ENCODE assay signal across 12 cellular contexts in genomic region chr9:34984049-34984448, GRCh38. TPM values are rescaled to one million over a fixed set of nuclear protein-coding genes. Genes with fewer than 3 reads are reported as not detected.
DNase-seq lines count a peak whose midpoint lies in the region; ATAC-seq, FAIRE-seq and TF ChIP-seq lines count a peak whose summit lies in the region.
"Had no signal": no experiment of that assay in that cellular context is flagged by ENCODE, and none has a peak within 500 bp of the region (broad histone marks: within the 10 kb centered on the region; RNA-seq: fewer than 3 reads in every experiment).

No MANE protein-coding gene starts in this region.

- DNase-seq in ELF-1 (ENCODE audit: low read depth, low spot score): peak; percentile 56
- peak; percentile 23 for DNase-seq in LoVo (ENCODE audit: low spot score)
- peak; percentile 70 for DNase-seq in mesendoderm
- DNase-seq in NCI-H2029 (lab: John Stamatoyannopoulos, UW): no peak
- DNase-seq in kidney: no peak
- no peak for DNase-seq in body of pancreas
- DNase-seq: activated CD8-positive, alpha-beta memory T cell treated with anti-CD3 and anti-CD28 coated beads, Interleukin-2, amount 10 ng/mL, durations not matched to agents 7 days and 5 days; glutamatergic neuron; NCI-H1436 treated with DMSO at 0.1 percent for 48 hours had no signal

- H2BK15ac ChIP-seq in mesendoderm (replicated peaks; ENCODE audit: low read depth): no peak overlapping the region

- H4K5ac ChIP-seq in mesendoderm (ENCODE audit: low read length): no peak overlapping the region

- H3K9me3 ChIP-seq in kidney (ENCODE audit: control insufficient read depth in 1 of 2, low read length in 2 of 2) (no peaks in the 10 kb centered on the region), body of pancreas (no peaks in the 10 kb centered on the region)
- H3K9me3 ChIP-seq: thoracic aorta had no signal

- intact Hi-C loops in kidney (cut with DNase I) (no loop called here), body of pancreas (cut with DNase I) (no loop called here)

- no CpG with 5 or more reads among the region's 1 CpG for WGBS in mesendoderm (ENCODE audit: extremely low coverage, insufficient coverage, low lambda C conversion rate)
- 0 to 18% methylated on average over 1 of the region's 1 CpG for WGBS in body of pancreas, 2 donors

- H3K36me3 Mint-ChIP-seq in activated naive CD4-positive, alpha-beta T cell treated with anti-CD3 and anti-CD28 coated beads, Interleukin-2, amount 50 U/mL, for 24 hours: no peaks in the 10 kb centered on the region
- H3K36me3 Mint-ChIP-seq: activated CD8-positive, alpha-beta memory T cell treated with anti-CD3 and anti-CD28 coated beads, Interleukin-2, amount 10 ng/mL, durations not matched to agents 7 days and 5 days had no signal

- H2AK5ac ChIP-seq in mesendoderm (ENCODE audit: low read length): no peak overlapping the region

- no peak overlapping the region for H2BK120ac ChIP-seq in mesendoderm (ENCODE audit: low read depth, low read length)

- H3K56ac ChIP-seq in mesendoderm (ENCODE audit: low read length): no peak overlapping the region

- H3K36me3 ChIP-seq in mesendoderm (ENCODE audit: control insufficient read depth, insufficient read depth, low read length) (no peaks in the 10 kb centered on the region), kidney (ENCODE audit: control insufficient read depth in 1 of 2, insufficient read depth in 2 of 2, low read length in 2 of 2) (no peaks in the 10 kb centered on the region), body of pancreas (replicated peaks in 1 of 2; ENCODE audit: insufficient read depth in 1 of 2, low read depth in 2 of 2) (no peaks in the 10 kb centered on the region)
- H3K36me3 ChIP-seq: thoracic aorta had no signal

- TF ChIP-seq POLR2A in body of pancreas (IDR thresholded peaks at IDR 0.05): no peak

- no peak overlapping the region for H3K27ac ChIP-seq in mesendoderm (ENCODE audit: low read depth, low read length)
- H3K27ac ChIP-seq in kidney (ENCODE audit: low read depth in 2 of 2, low read length in 2 of 2): no peak overlapping the region
- H3K27ac ChIP-seq in body of pancreas: no peak overlapping the region
- H3K27ac ChIP-seq: thoracic aorta had no signal

- no peak overlapping the region for H3K4ac ChIP-seq in mesendoderm (ENCODE audit: low read depth, low read length)

- H3K23ac ChIP-seq in mesendoderm (ENCODE audit: low read length): no peak overlapping the region

- H3K4me3 Mint-ChIP-seq in activated naive CD4-positive, alpha-beta T cell treated with anti-CD3 and anti-CD28 coated beads, Interleukin-2, amount 50 U/mL, for 24 hours: no peak overlapping the region
- H3K4me3 Mint-ChIP-seq: activated CD8-positive, alpha-beta memory T cell treated with anti-CD3 and anti-CD28 coated beads, Interleukin-2, amount 10 ng/mL, durations not matched to agents 7 days and 5 days had no signal

- H3K4me2 ChIP-seq in mesendoderm (ENCODE audit: low read length): no peak overlapping the region

- TF ChIP-seq CTCF in kidney (IDR thresholded peaks at IDR 0.05; ENCODE audit: borderline replicate concordance, extremely low read depth, insufficient read depth) (no peak), body of pancreas (IDR thresholded peaks at IDR 0.05) (no peak)

- H2BK5ac ChIP-seq in mesendoderm (ENCODE audit: low read length): no peak overlapping the region

- H3K27me3 ChIP-seq in mesendoderm (ENCODE audit: insufficient read depth, low read length, poor library complexity) (no peaks in the 10 kb centered on the region), body of pancreas (no peaks in the 10 kb centered on the region)

- H3K4me1 ChIP-seq in mesendoderm (ENCODE audit: control insufficient read depth, low read depth, low read length): no peaks in the 10 kb centered on the region
- H3K4me1 ChIP-seq in kidney (ENCODE audit: control insufficient read depth in 1 of 2, insufficient read depth in 1 of 2, low read depth in 1 of 2, low read length in 2 of 2): peaks cover 4 to 5% of the 10 kb centered on the region in 2 donors
- H3K4me1 ChIP-seq in body of pancreas: peaks cover 8% of the 10 kb centered on the region

- no peak for FAIRE-seq in kidney (lab: Jason Lieb, UNC)

- no peak overlapping the region for H3K18ac ChIP-seq in mesendoderm (ENCODE audit: low read length)

- H4K8ac ChIP-seq in mesendoderm (ENCODE audit: low read depth, low read length): no peak overlapping the region

- ATAC-seq in HG03432 (IDR thresholded peaks at IDR 0.05; ENCODE audit: unreplicated experiment) (no peak), body of pancreas (no peak)
- ATAC-seq: activated CD8-positive, alpha-beta memory T cell treated with anti-CD3 and anti-CD28 coated beads, Interleukin-2, amount 10 ng/mL, durations not matched to agents 7 days and 5 days had no signal

- peak overlapping the region; percentile 33 for H3K27ac Mint-ChIP-seq in activated naive CD4-positive, alpha-beta T cell treated with anti-CD3 and anti-CD28 coated beads, Interleukin-2, amount 50 U/mL, for 24 hours
- H3K27ac Mint-ChIP-seq: activated CD8-positive, alpha-beta memory T cell treated with anti-CD3 and anti-CD28 coated beads, Interleukin-2, amount 10 ng/mL, durations not matched to agents 7 days and 5 days had no signal

- H3K4me3 ChIP-seq in mesendoderm (ENCODE audit: low read length): no peak overlapping the region
- H3K4me3 ChIP-seq in kidney (ENCODE audit: low read length in 2 of 2): no peak overlapping the region
- H3K4me3 ChIP-seq in body of pancreas: no peak overlapping the region
- H3K4me3 ChIP-seq: thoracic aorta had no signal

- no peaks in the 10 kb centered on the region for H3K79me1 ChIP-seq in mesendoderm (ENCODE audit: low read length)

- no peaks in the 10 kb centered on the region for H3K79me2 ChIP-seq in mesendoderm (ENCODE audit: control insufficient read depth, insufficient read depth, low read length)

- H3K9ac ChIP-seq in mesendoderm (ENCODE audit: low read length): no peak overlapping the region
- H3K9ac ChIP-seq in kidney (ENCODE audit: low read length in 2 of 2): no peak overlapping the region

- H3K27me3 Mint-ChIP-seq in activated naive CD4-positive, alpha-beta T cell treated with anti-CD3 and anti-CD28 coated beads, Interleukin-2, amount 50 U/mL, for 24 hours: no peaks in the 10 kb centered on the region
- H3K27me3 Mint-ChIP-seq: activated CD8-positive, alpha-beta memory T cell treated with anti-CD3 and anti-CD28 coated beads, Interleukin-2, amount 10 ng/mL, durations not matched to agents 7 days and 5 days had no signal

- H3K4me1 Mint-ChIP-seq in activated naive CD4-positive, alpha-beta T cell treated with anti-CD3 and anti-CD28 coated beads, Interleukin-2, amount 50 U/mL, for 24 hours: peaks cover 66% of the 10 kb centered on the region

- no peaks in the 10 kb centered on the region for H3K9me3 Mint-ChIP-seq in activated naive CD4-positive, alpha-beta T cell treated with anti-CD3 and anti-CD28 coated beads, Interleukin-2, amount 50 U/mL, for 24 hours

RNA-seq across cellular contexts. Expression of gene DNAJB5, which starts 5.5 kb away (rescaled TPM):
- 24.8 TPM for polyA plus RNA-seq in mesendoderm (2013, experiment 1 of 2)
- 25.9 TPM for polyA plus RNA-seq in mesendoderm (2013, experiment 2 of 2)
- 10.6 TPM for total RNA-seq in kidney
- polyA plus RNA-seq in kidney (ENCODE audit: insufficient read depth, low read depth, low replicate concordance): 9.7 TPM
- total RNA-seq in body of pancreas: 1 to 10 TPM; 5.3 to 5.7 TPM

RNA-seq across cellular contexts. Expression of gene PHF24, which starts 26.0 kb away (rescaled TPM):
- 0.11 TPM for polyA plus RNA-seq in mesendoderm (2013, experiment 1 of 2)
- 0.11 TPM for polyA plus RNA-seq in mesendoderm (2013, experiment 2 of 2)
- 0.98 TPM for total RNA-seq in kidney
- 0.09 TPM for polyA plus RNA-seq in kidney (ENCODE audit: insufficient read depth, low read depth, low replicate concordance)
- under 1 TPM in 1 of 2 donors, not detected in 1; 0.26 TPM for total RNA-seq in body of pancreas
- total RNA-seq: activated CD8-positive, alpha-beta memory T cell treated with anti-CD3 and anti-CD28 coated beads, Interleukin-2, amount 10 ng/mL, durations not matched to agents 7 days and 5 days had no signal

Comparison
In these comparisons a context has a peak if more than half of its experiments do, and no peak if none do; other contexts are left out.
1. DNase-seq: peak in ELF-1 (single experiment), LoVo (single experiment) and mesendoderm (single experiment); none in NCI-H2029 (single experiment), kidney (single experiment) and body of pancreas (0 of 4).